9 cellular contexts compared by ENCODE assay signal in genomic region chr6:1613631-1614447, GRCh38. TPM values are rescaled to one million over a fixed set of nuclear protein-coding genes. Genes with fewer than 3 reads are reported as not detected.
A peak's percentile ranks its signal among the peaks of the same experiment; 100 is the strongest.
DNase-seq lines count a peak whose midpoint lies in the region; ATAC-seq, FAIRE-seq and TF ChIP-seq lines count a peak whose summit lies in the region.
"Had no signal": no experiment of that assay in that cellular context is flagged by ENCODE, and none has a peak within 500 bp of the region (broad histone marks: within the 10 kb centered on the region; RNA-seq: fewer than 3 reads in every experiment).

No MANE protein-coding gene starts in this region.

- WGBS in tibial nerve, 2 donors = 3 to 14% methylated on average over 20 to 54 of the region's 60 CpGs

- DNase-seq in activated T-cell treated with anti-CD3 and anti-CD28 coated beads, Interleukin-2, amount 50 U/mL, for 1 hour = peak; percentile 27
- DNase-seq in activated T-cell treated with anti-CD3 and anti-CD28 coated beads for 4 hours (no peak), astrocyte of the cerebellum (ENCODE audit: low read depth) (no peak), islet precursor cell (peak; percentile 76), tibial nerve (ENCODE audit: low spot score in 2 of 2) (peak in 1 of 2 donors; percentile 11), pons (ENCODE audit: low spot score) (no peak), GM12891 (ENCODE audit: insufficient read length, low spot score) (no peak)

- peaks cover 0 to 40% (median 4%) of the 10 kb centered on the region in 4 donors for H3K4me1 ChIP-seq in tibial nerve

- H3K9me3 ChIP-seq in tibial nerve = no peaks in the 10 kb centered on the region

- in situ Hi-C loops in astrocyte of the cerebellum (cut with HindIII; ENCODE audit: low sequenced_read_pairs) = no loop called here

- peaks cover 0 to 61% of the 10 kb centered on the region in 2 donors for H3K27me3 ChIP-seq in tibial nerve

- TF ChIP-seq POLR2A in tibial nerve (IDR thresholded peaks at IDR 0.05) (no peak), GM12891 (IDR thresholded peaks at IDR 0.05; ENCODE audit: low read depth, low read length) (no peak)

- TF ChIP-seq CTCF in astrocyte of the cerebellum (IDR thresholded peaks at IDR 0.05; ENCODE audit: low read depth, low read length, missing control alignments) (no peak), tibial nerve (IDR thresholded peaks at IDR 0.05) (no peak)

- no peak for FAIRE-seq in GM12891 (lab: Jason Lieb, UNC)

- TF ChIP-seq EP300 in tibial nerve (IDR thresholded peaks at IDR 0.05) = peak in 1 of 2 donors; percentile 26

- peak overlapping the region; percentile 54 for H3K4me3 ChIP-seq in astrocyte of the cerebellum (ENCODE audit: low read depth, low read length)
- peak overlapping the region; percentile 39 to 81 (median 56) for H3K4me3 ChIP-seq in tibial nerve

- peaks cover 0 to 6% (median 0%) of the 10 kb centered on the region in 3 donors for H3K36me3 ChIP-seq in tibial nerve
- H3K36me3 ChIP-seq: BLaER1 treated with 17β-estradiol and CSF1 and Interleukin-3, amounts not matched to agents 10 nM and 100 nM had no signal

- no peak for ATAC-seq in GM21619 (IDR thresholded peaks at IDR 0.05; ENCODE audit: unreplicated experiment)

- H3K27ac ChIP-seq in tibial nerve = peak overlapping the region; percentile 51 to 93 (median 80)
- H3K27ac ChIP-seq: BLaER1 treated with 17β-estradiol and CSF1 and Interleukin-3, amounts not matched to agents 10 nM and 100 nM had no signal

TF ChIP-seq in GM12891, 5 proteins besides CTCF, POLR2A, EP300 and RAD21:
- TF ChIP-seq TAF1 (IDR thresholded peaks at IDR 0.05; ENCODE audit: low read depth, low read length) (no peak), PAX5 (IDR thresholded peaks at IDR 0.05; ENCODE audit: insufficient read depth, low read length, severe bottlenecking) (no peak), POLR2AphosphoS5 (IDR thresholded peaks at IDR 0.05; ENCODE audit: low read depth, low read length) (no peak), SPI1 (IDR thresholded peaks at IDR 0.05; ENCODE audit: low read depth, low read length) (no peak), POU2F2 (IDR thresholded peaks at IDR 0.05; ENCODE audit: low read depth, low read length) (no peak)

RNA-seq across cellular contexts. Expression of gene FOXC1, which starts 4.1 kb away (rescaled TPM):
- total RNA-seq in tibial nerve = 10 to 100 TPM; 36.0 to 53.7 (median 50.2) TPM
- 0.26 TPM for polyA plus RNA-seq in GM12891 (2012; ENCODE audit: low read depth, missing spikeins)

Comparison
In these comparisons a context has a peak if more than half of its experiments do, and no peak if none do; other contexts are left out.
1. DNase-seq: peak in activated T-cell treated with anti-CD3 and anti-CD28 coated beads, Interleukin-2, amount 50 U/mL, for 1 hour (single experiment) and islet precursor cell (single experiment); none in activated T-cell treated with anti-CD3 and anti-CD28 coated beads for 4 hours (single experiment), astrocyte of the cerebellum (single experiment), pons (single experiment) and GM12891 (single experiment).